In the genomic region with DNA sequence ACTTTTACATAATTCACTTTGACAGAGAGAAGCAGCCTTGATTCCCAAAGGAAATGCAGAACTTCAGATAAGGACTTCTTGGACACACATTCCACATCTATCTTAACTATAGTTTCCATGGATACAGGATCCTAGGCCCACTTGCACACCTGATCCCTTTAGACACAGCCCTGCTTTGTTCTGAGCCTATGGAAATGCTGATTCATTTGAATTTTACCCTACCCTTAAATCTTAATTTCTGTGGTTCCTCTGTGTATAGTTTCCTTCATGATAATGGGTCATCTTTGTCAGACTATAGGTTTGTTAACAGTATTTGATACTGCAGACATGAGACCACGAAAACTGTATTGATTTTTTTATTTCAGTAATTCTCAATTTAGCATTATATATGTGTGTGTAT, we compare ENCODE assay signal across 18 cellular contexts.
DNase-seq lines count a peak whose midpoint lies in the region; ATAC-seq and TF ChIP-seq lines count a peak whose summit lies in the region.
"Had no signal": no experiment of that assay in that cellular context is flagged by ENCODE, and none has a peak within 500 bp of the region (broad histone marks: within the 10 kb centered on the region; RNA-seq: fewer than 3 reads in every experiment).

No MANE protein-coding gene starts in this region.

- DNase-seq in stimulated activated naive CD8-positive, alpha-beta T cell treated with anti-CD3 and anti-CD28 coated beads, Interleukin-15, Interleukin-2, amounts not matched to agents 100 U/mL and 50 U/mL, for 24 hours: no peak
- DNase-seq in stimulated activated naive CD8-positive, alpha-beta T cell treated with anti-CD3 and anti-CD28 coated beads, Interleukin-15, amount 100 ng/mL, for 72 hours: no peak
- DNase-seq in OCI-LY7 (ENCODE audit: low spot score) (no peak), hepatocyte (ENCODE audit: low spot score) (no peak), SKM-1 (lab: John Stamatoyannopoulos, UW; ENCODE audit: unreplicated experiment) (no peak), DMS114 treated with DMSO at 0.1 percent for 48 hours (lab: John Stamatoyannopoulos, UW; ENCODE audit: unreplicated experiment) (no peak)
- DNase-seq: activated CD8-positive, alpha-beta memory T cell treated with anti-CD3 and anti-CD28 coated beads for 24 hours; activated effector memory CD4-positive, alpha-beta T cell treated with anti-CD3 and anti-CD28 coated beads, Interleukin-2, amount 50 U/mL, for 16 hours; cerebellar nuclear complex; effector CD8-positive, alpha-beta T cell; NCI-H2171 treated with DMSO at 0.1 percent for 48 hours; PC-9; right cardiac atrium; stomach; upper lobe of left lung had no signal

- peaks cover 15% of the 10 kb centered on the region for H3K4me1 Mint-ChIP-seq in stimulated activated naive CD8-positive, alpha-beta T cell treated with anti-CD3 and anti-CD28 coated beads, Interleukin-15, amount 100 ng/mL, for 72 hours
- peaks cover 24% of the 10 kb centered on the region for H3K4me1 Mint-ChIP-seq in stimulated activated naive CD8-positive, alpha-beta T cell treated with anti-CD3 and anti-CD28 coated beads, Interleukin-15, Interleukin-2, amounts not matched to agents 100 ng/mL and 50 ng/mL, for 24 hours (ENCODE audit: low read depth)

- no peaks in the 10 kb centered on the region for H3K27me3 Mint-ChIP-seq in stimulated activated naive CD8-positive, alpha-beta T cell treated with anti-CD3 and anti-CD28 coated beads, Interleukin-15, amount 100 ng/mL, for 72 hours
- no peaks in the 10 kb centered on the region for H3K27me3 Mint-ChIP-seq in stimulated activated naive CD8-positive, alpha-beta T cell treated with anti-CD3 and anti-CD28 coated beads, Interleukin-15, Interleukin-2, amounts not matched to agents 100 ng/mL and 50 ng/mL, for 24 hours

- peak; percentile 52 for ATAC-seq in stimulated activated naive CD8-positive, alpha-beta T cell treated with anti-CD3 and anti-CD28 coated beads, Interleukin-15, Interleukin-2, amounts not matched to agents 100 U/mL and 50 U/mL, for 24 hours
- ATAC-seq in stimulated activated naive CD8-positive, alpha-beta T cell treated with anti-CD3 and anti-CD28 coated beads, Interleukin-15, amount 100 ng/mL, for 72 hours: no peak
- ATAC-seq in GM18867 (IDR thresholded peaks at IDR 0.05; ENCODE audit: unreplicated experiment): no peak

- no peaks in the 10 kb centered on the region for H3K27me3 ChIP-seq in hepatocyte
- H3K27me3 ChIP-seq: stomach, upper lobe of left lung had no signal

- H2AFZ ChIP-seq in OCI-LY7 (ENCODE audit: low read length) (no peak overlapping the region), hepatocyte (no peak overlapping the region)
- H2AFZ ChIP-seq: PC-9 had no signal

- H3K4me1 ChIP-seq in OCI-LY7 (ENCODE audit: insufficient read depth, low read length, poor library complexity, severe bottlenecking) (peaks cover 17% of the 10 kb centered on the region), hepatocyte (ENCODE audit: insufficient read depth) (peaks cover 8% of the 10 kb centered on the region)

- intact Hi-C loops in OCI-LY7 (cut with micrococcal nuclease; ENCODE audit: unreplicated experiment): no loop called here

- H3K4me2 ChIP-seq in OCI-LY7 (ENCODE audit: low read length) (0 out of 2 replicates have a peak overlapping the region, but pooled peaks have one; percentile 36), hepatocyte (no peak overlapping the region)
- H3K4me2 ChIP-seq: PC-9 had no signal

- no TSS peak for BruUV-seq in OCI-LY7 (replicated peaks; lab: Mats Ljungman, UMichigan)

- no peaks in the 10 kb centered on the region for H3K9me2 ChIP-seq in OCI-LY7 (ENCODE audit: insufficient read depth, low read length)
- H3K9me2 ChIP-seq in hepatocyte (replicated peaks; ENCODE audit: insufficient read depth): no peaks in the 10 kb centered on the region

- POLR2A ChIA-PET in OCI-LY7 (lab: Charles Lee): no interaction called here

- CTCF ChIA-PET in OCI-LY7 (lab: Charles Lee; ENCODE audit: unreplicated experiment): no interaction called here

- H3K4me3 Mint-ChIP-seq in stimulated activated naive CD8-positive, alpha-beta T cell treated with anti-CD3 and anti-CD28 coated beads, Interleukin-15, amount 100 ng/mL, for 72 hours: no peak overlapping the region
- no peak overlapping the region for H3K4me3 Mint-ChIP-seq in stimulated activated naive CD8-positive, alpha-beta T cell treated with anti-CD3 and anti-CD28 coated beads, Interleukin-15, Interleukin-2, amounts not matched to agents 100 ng/mL and 50 ng/mL, for 24 hours
- H3K4me3 Mint-ChIP-seq: T-helper 1 cell treated with Interleukin-12 subunit alpha and Interleukin-12 subunit beta and Interleukin-4 antibody, amounts not matched to agents 30 μg/mL and 1 μg/mL, for 36 hours had no signal

- peak overlapping the region in 1 of 2 donors; percentile 67 for H3K27ac Mint-ChIP-seq in stimulated activated naive CD8-positive, alpha-beta T cell treated with anti-CD3 and anti-CD28 coated beads, Interleukin-15, amount 100 ng/mL, for 72 hours
- H3K27ac Mint-ChIP-seq in stimulated activated naive CD8-positive, alpha-beta T cell treated with anti-CD3 and anti-CD28 coated beads, Interleukin-15, Interleukin-2, amounts not matched to agents 100 ng/mL and 50 ng/mL, for 24 hours: peak overlapping the region; percentile 32
- H3K27ac Mint-ChIP-seq: T-helper 1 cell treated with Interleukin-12 subunit alpha and Interleukin-12 subunit beta and Interleukin-4 antibody, amounts not matched to agents 30 μg/mL and 1 μg/mL, for 36 hours had no signal

- WGBS in hepatocyte (ENCODE audit: low lambda C conversion rate, missing lambda C conversion rate): 94% methylated on average over 1 of the region's 1 CpG

- H3K9me3 ChIP-seq in OCI-LY7 (ENCODE audit: low read length): no peaks in the 10 kb centered on the region
- H3K9me3 ChIP-seq in hepatocyte (ENCODE audit: low read depth): no peaks in the 10 kb centered on the region
- H3K9me3 ChIP-seq: stomach, upper lobe of left lung had no signal

- peaks cover 8% of the 10 kb centered on the region for H3K36me3 ChIP-seq in OCI-LY7 (ENCODE audit: insufficient read depth, low read length)
- no peaks in the 10 kb centered on the region for H3K36me3 ChIP-seq in hepatocyte (replicated peaks; ENCODE audit: insufficient read depth, low read depth)

- peaks cover 27% of the 10 kb centered on the region for H3K36me3 Mint-ChIP-seq in stimulated activated naive CD8-positive, alpha-beta T cell treated with anti-CD3 and anti-CD28 coated beads, Interleukin-15, Interleukin-2, amounts not matched to agents 100 ng/mL and 50 ng/mL, for 24 hours (ENCODE audit: low read depth)

- H3K79me2 ChIP-seq in OCI-LY7 (ENCODE audit: insufficient read depth, low read depth, low read length) (no peaks in the 10 kb centered on the region), hepatocyte (no peaks in the 10 kb centered on the region)

- TF ChIP-seq CTCF in OCI-LY7 (conservative IDR thresholded peaks at IDR 0.05; ENCODE audit: low read length) (no peak), hepatocyte (IDR thresholded peaks at IDR 0.05; ENCODE audit: poor library complexity) (no peak)

- H4K20me1 ChIP-seq in OCI-LY7 (ENCODE audit: insufficient read depth, low read length) (no peaks in the 10 kb centered on the region), hepatocyte (ENCODE audit: insufficient read depth, poor library complexity, severe bottlenecking) (no peaks in the 10 kb centered on the region)

- H3K4me3 ChIP-seq in OCI-LY7 (ENCODE audit: low read depth, low read length, poor library complexity, severe bottlenecking) (no peak overlapping the region), hepatocyte (no peak overlapping the region)
- H3K4me3 ChIP-seq: PC-9, stomach, upper lobe of left lung had no signal

- H3K9me3 Mint-ChIP-seq in stimulated activated naive CD8-positive, alpha-beta T cell treated with anti-CD3 and anti-CD28 coated beads, Interleukin-15, amount 100 ng/mL, for 72 hours: no peaks in the 10 kb centered on the region
- H3K9me3 Mint-ChIP-seq in stimulated activated naive CD8-positive, alpha-beta T cell treated with anti-CD3 and anti-CD28 coated beads, Interleukin-15, Interleukin-2, amounts not matched to agents 100 ng/mL and 50 ng/mL, for 24 hours: no peaks in the 10 kb centered on the region
- H3K9me3 Mint-ChIP-seq: T-helper 1 cell treated with Interleukin-12 subunit alpha and Interleukin-12 subunit beta and Interleukin-4 antibody, amounts not matched to agents 30 μg/mL and 1 μg/mL, for 36 hours had no signal

- H3K27ac ChIP-seq in OCI-LY7 (ENCODE audit: low read depth, low read length, poor library complexity, severe bottlenecking) (no peak overlapping the region), hepatocyte (peak overlapping the region; percentile 35)
- H3K27ac ChIP-seq: PC-9, stomach, upper lobe of left lung had no signal
